8 cellular contexts compared by ENCODE assay signal in genomic region chr4:145618912-145619638, GRCh38. TPM values are rescaled to one million over a fixed set of nuclear protein-coding genes. Genes with fewer than 3 reads are reported as not detected.
A peak's percentile ranks its signal among the peaks of the same experiment; 100 is the strongest.
DNase-seq lines count a peak whose midpoint lies in the region; ATAC-seq and TF ChIP-seq lines count a peak whose summit lies in the region.

TSS of gene MMAA (plus strand) at chr4:145619385. CDS start at chr4:145639140, 19,755 bp downstream.

- CTCF ChIA-PET in RWPE1 (lab: Yijun Ruan, JAX): interaction anchor here (0.6 to 1.1 kb wide), 4 partner anchors 9 to 188 kb away, joined by 3 to 4 read pairs (median 3); no protein-coding TSS in a partner anchor

- H3K27ac Mint-ChIP-seq in nephron progenitor cell: peak within 1 kb of the TSS; percentile 96
- H3K27ac Mint-ChIP-seq in stimulated activated naive CD8-positive, alpha-beta T cell treated with anti-CD3 and anti-CD28 coated beads, Interleukin-15, amount 100 ng/mL, for 72 hours: peak within 1 kb of the TSS; percentile 99 to 100

- peak; percentile 80 for TF ChIP-seq CTCF in RWPE1 (conservative IDR thresholded peaks at IDR 0.05; ENCODE audit: low read depth)
- peak; percentile 33 for TF ChIP-seq CTCF in fibroblast of pulmonary artery (IDR thresholded peaks at IDR 0.05; ENCODE audit: low read length, missing control alignments)
- peak; percentile 69 for TF ChIP-seq CTCF in nephron progenitor cell (IDR thresholded peaks at IDR 0.05)

- H3K4me2 ChIP-seq in Karpas-422 (ENCODE audit: low read depth, low read length, poor library complexity, severe bottlenecking): peak within 1 kb of the TSS; percentile 90

- H3K4me1 Mint-ChIP-seq in nephron progenitor cell: peaks cover 24% of the 10 kb centered on the region
- H3K4me1 Mint-ChIP-seq in stimulated activated naive CD8-positive, alpha-beta T cell treated with anti-CD3 and anti-CD28 coated beads, Interleukin-15, amount 100 ng/mL, for 72 hours: peaks cover 49% of the 10 kb centered on the region

- no peaks in the 10 kb centered on the region for H4K20me1 ChIP-seq in Karpas-422 (ENCODE audit: insufficient read depth, low read depth, low read length)

- H3K4me1 ChIP-seq in Karpas-422 (ENCODE audit: low read length): peaks cover 20% of the 10 kb centered on the region

- no peaks in the 10 kb centered on the region for H3K9me3 ChIP-seq in Karpas-422 (ENCODE audit: low read length)

- peak within 1 kb of the TSS; percentile 94 for H2AFZ ChIP-seq in Karpas-422 (ENCODE audit: low read length)

- H3K79me2 ChIP-seq in Karpas-422 (ENCODE audit: low read length): peaks cover 14% of the 10 kb centered on the region; the same call in 1 of the 2 replicates

- H3K27me3 ChIP-seq in Karpas-422 (ENCODE audit: low read length): no peaks in the 10 kb centered on the region

- peak within 1 kb of the TSS; percentile 66 for H3K27ac ChIP-seq in Karpas-422 (ENCODE audit: low read length)
- peak within 1 kb of the TSS; percentile 91 for H3K27ac ChIP-seq in RWPE1

- DNase-seq in EL: peak; percentile 94
- peak; percentile 99 for DNase-seq in Karpas-422
- peak; percentile 96 for DNase-seq in RWPE1 (ENCODE audit: low spot score)
- DNase-seq in activated T-helper 9 cell treated with anti-CD3 and anti-CD28 coated beads, Interleukin-2, amount 50 U/mL, for 16 hours (ENCODE audit: low read depth): peak; percentile 94
- DNase-seq in fibroblast of pulmonary artery (ENCODE audit: low read depth): peak; percentile 94
- DNase-seq in nephron progenitor cell: peak; percentile 96
- peak; percentile 96 for DNase-seq in stimulated activated naive CD8-positive, alpha-beta T cell treated with anti-CD3 and anti-CD28 coated beads, Interleukin-15, amount 100 ng/mL, for 72 hours

- H3K9me2 ChIP-seq in Karpas-422 (replicated peaks; ENCODE audit: insufficient read depth, low read length): no peaks in the 10 kb centered on the region

- H3K4me3 ChIP-seq in Karpas-422 (ENCODE audit: low read length) (peak within 1 kb of the TSS; percentile 82), fibroblast of pulmonary artery (replicated peaks; ENCODE audit: low read depth, low read length) (peak within 1 kb of the TSS; percentile 89)

- peaks cover 30% of the 10 kb centered on the region for H3K36me3 Mint-ChIP-seq in nephron progenitor cell (ENCODE audit: low read depth)

- H3K9ac ChIP-seq in Karpas-422 (ENCODE audit: low read length): peak within 1 kb of the TSS; percentile 89

- peaks cover 4% of the 10 kb centered on the region; the same call in 1 of the 2 replicates for H3K36me3 ChIP-seq in Karpas-422 (ENCODE audit: insufficient read depth, low read length)

- peak; percentile 89 for ATAC-seq in GM21825 (IDR thresholded peaks at IDR 0.05; ENCODE audit: unreplicated experiment)
- peak; percentile 94 for ATAC-seq in stimulated activated naive CD8-positive, alpha-beta T cell treated with anti-CD3 and anti-CD28 coated beads, Interleukin-15, amount 100 ng/mL, for 72 hours

- H3K27me3 Mint-ChIP-seq in nephron progenitor cell (ENCODE audit: low read depth, poor library complexity): no peaks in the 10 kb centered on the region
- H3K27me3 Mint-ChIP-seq in stimulated activated naive CD8-positive, alpha-beta T cell treated with anti-CD3 and anti-CD28 coated beads, Interleukin-15, amount 100 ng/mL, for 72 hours: peaks cover 8% of the 10 kb centered on the region

- peak within 1 kb of the TSS; percentile 92 for H3K4me3 Mint-ChIP-seq in nephron progenitor cell
- H3K4me3 Mint-ChIP-seq in stimulated activated naive CD8-positive, alpha-beta T cell treated with anti-CD3 and anti-CD28 coated beads, Interleukin-15, amount 100 ng/mL, for 72 hours: peak within 1 kb of the TSS; percentile 90 to 99

- POLR2A ChIA-PET in RWPE1 (lab: Yijun Ruan, JAX; ENCODE audit: low non-redundant PET): interaction anchor here (0.6 kb wide), 1 partner anchor 376 kb away, joined by 3 read pairs; no protein-coding TSS in a partner anchor

- H3K9me3 Mint-ChIP-seq in nephron progenitor cell: peaks cover 27% of the 10 kb centered on the region
- H3K9me3 Mint-ChIP-seq in stimulated activated naive CD8-positive, alpha-beta T cell treated with anti-CD3 and anti-CD28 coated beads, Interleukin-15, amount 100 ng/mL, for 72 hours: peaks cover 5 to 7% of the 10 kb centered on the region in 2 donors

RNA-seq across cellular contexts. Expression of gene MMAA, which starts in this region (rescaled TPM):
- total RNA-seq in Karpas-422 (2014; rRNA removed; shearing (Covaris generic); ENCODE audit: low replicate concordance): 4.0 and 9.5 TPM in 2 replicates

Comparison
In these comparisons a context has a peak if more than half of its experiments do, and no peak if none do; other contexts are left out.
1. Peak in every context shown above with its lines: DNase-seq, ATAC-seq, H3K4me3 ChIP-seq and H3K27ac ChIP-seq.